ENCODE assay signal across 10 cellular contexts in genomic region chr12:19181666-19182426, GRCh38. TPM values are rescaled to one million over a fixed set of nuclear protein-coding genes. Genes with fewer than 3 reads are reported as not detected.
DNase-seq lines count a peak whose midpoint lies in the region; ATAC-seq, FAIRE-seq and TF ChIP-seq lines count a peak whose summit lies in the region.
"Had no signal": no experiment of that assay in that cellular context is flagged by ENCODE, and none has a peak within 500 bp of the region (broad histone marks: within the 10 kb centered on the region; RNA-seq: fewer than 3 reads in every experiment).

No MANE protein-coding gene starts in this region.

- H3K27ac ChIP-seq in HEK293 (ENCODE audit: extremely low read depth, low read depth, low read length) = no peak overlapping the region
- no peak overlapping the region for H3K27ac ChIP-seq in adrenal gland
- H3K27ac ChIP-seq in HepG2 (ENCODE audit: extremely low read length, insufficient read depth, low read length) = no peak overlapping the region

- in situ Hi-C loops in HepG2 (cut with HindIII; ENCODE audit: extremely low pct_ligation_motif_present, low pct_unique_long_range_greater_than_20kb) = loop anchor here (10.0 to 25.0 kb wide), 2 partner anchors 317 to 745 kb away; no protein-coding TSS in a partner anchor

- TF ChIP-seq CTCF in CD14-positive monocyte (IDR thresholded peaks at IDR 0.05) = peak; percentile 41
- TF ChIP-seq CTCF in HEK293 (tag by site-specific recombination; IDR thresholded peaks at IDR 0.05) = no peak
- TF ChIP-seq CTCF in adrenal gland (IDR thresholded peaks at IDR 0.05) = peak in 4 of 6 experiments; percentile 24 to 48 (median 40)
- no peak for TF ChIP-seq CTCF in HepG2 (CRISPR knock-in tag; IDR thresholded peaks at IDR 0.05)
- TF ChIP-seq CTCF in GM10248 (IDR thresholded peaks at IDR 0.05; ENCODE audit: control extremely low read depth, extremely low read depth, low read depth, missing control alignments) = no peak

- no peak for ATAC-seq in HepG2
- ATAC-seq in GM19452 (IDR thresholded peaks at IDR 0.05; ENCODE audit: unreplicated experiment) = no peak
- ATAC-seq: activated naive CD4-positive, alpha-beta T cell treated with anti-CD3 and anti-CD28 coated beads, Interleukin-2, amount 50 U/mL, for 72 hours had no signal

- H3K4me1 ChIP-seq in HEK293 (ENCODE audit: control insufficient read depth, insufficient read depth, low read length) (no peaks in the 10 kb centered on the region), adrenal gland (replicated peaks in 1 of 2) (peaks cover 5 to 17% of the 10 kb centered on the region in 2 donors), HepG2 (ENCODE audit: insufficient read depth, low read length) (0 out of 2 replicates have a peak, but pooled peaks cover under 1% of the 10 kb centered on the region)

- no peak overlapping the region for H3K9ac ChIP-seq in HepG2 (ENCODE audit: insufficient read depth, low read depth, low read length)

- no peak for TF ChIP-seq RAD21 in HepG2 (CRISPR knock-in tag; IDR thresholded peaks at IDR 0.05)

- H3K36me3 ChIP-seq in HEK293 (ENCODE audit: control insufficient read depth in 2 of 2, insufficient read depth in 1 of 2, low read length in 2 of 2) = no peaks in the 10 kb centered on the region
- no peaks in the 10 kb centered on the region for H3K36me3 ChIP-seq in adrenal gland (replicated peaks in 1 of 2)
- H3K36me3 ChIP-seq in HepG2 (replicated peaks in 1 of 2; ENCODE audit: control insufficient read depth in 1 of 2, insufficient read depth in 2 of 2, low read length in 2 of 2) = no peaks in the 10 kb centered on the region

- H3K9me3 ChIP-seq in HEK293 (ENCODE audit: control insufficient read depth, insufficient read depth, low read depth, low read length) (no peaks in the 10 kb centered on the region), adrenal gland (replicated peaks in 1 of 3) (no peaks in the 10 kb centered on the region), HepG2 (ENCODE audit: low read length) (no peaks in the 10 kb centered on the region)

- no peak for TF ChIP-seq POLR2A in adrenal gland (IDR thresholded peaks at IDR 0.05)
- TF ChIP-seq POLR2A in HepG2 (IDR thresholded peaks at IDR 0.05; ENCODE audit: insufficient read depth in 1 of 2, low read depth in 2 of 2, low read length in 2 of 2) = no peak

- H3K4me2 ChIP-seq in HepG2 (ENCODE audit: low read depth, low read length) = no peak overlapping the region

- H2AFZ ChIP-seq in HepG2 (ENCODE audit: low read length) = no peak overlapping the region

- H3K27me3 Mint-ChIP-seq in CD14-positive monocyte (ENCODE audit: low read depth in 3 of 3) (no peaks in the 10 kb centered on the region), immature natural killer cell (ENCODE audit: low read depth in 3 of 3) (peaks cover 0 to 3% (median 2%) of the 10 kb centered on the region in 3 donors)

- no TSS peak for BruUV-seq in HepG2 (replicated peaks; lab: Mats Ljungman, UMichigan)

- H4K20me1 ChIP-seq in HepG2 (ENCODE audit: insufficient read depth, low read length) = no peaks in the 10 kb centered on the region

- CTCF ChIA-PET in HEK293 (lab: Yijun Ruan, JAX) = interaction anchor here (0.7 to 1.5 kb wide), 6 partner anchors 8 to 752 kb away, joined by 3 to 4 read pairs (median 4); no protein-coding TSS in a partner anchor
- CTCF ChIA-PET in HepG2 (lab: Yijun Ruan, JAX; ENCODE audit: low intra/inter-chr PET ratio, low total read pairs) = no interaction called here
- CTCF ChIA-PET in GM10248 (lab: Yijun Ruan, JAX) = no interaction called here

- 76 to 82% (median 79%) methylated on average over 8 of the region's 8 CpGs for WGBS in adrenal gland, 4 donors
- 88% methylated on average over 8 of the region's 8 CpGs for WGBS in HepG2 (ENCODE audit: low lambda C conversion rate)

- H3K9me3 Mint-ChIP-seq in CD14-positive monocyte (no peaks in the 10 kb centered on the region), immature natural killer cell (no peaks in the 10 kb centered on the region)
- H3K9me3 Mint-ChIP-seq: activated naive CD4-positive, alpha-beta T cell treated with anti-CD3 and anti-CD28 coated beads, Interleukin-2, amount 50 U/mL, for 72 hours; memory B cell had no signal

- H3K4me1 Mint-ChIP-seq in CD14-positive monocyte = peaks cover 3% of the 10 kb centered on the region
- no peaks in the 10 kb centered on the region for H3K4me1 Mint-ChIP-seq in immature natural killer cell
- H3K4me1 Mint-ChIP-seq: memory B cell had no signal

- FAIRE-seq in HepG2 (lab: Jason Lieb, UNC) = no peak

- POLR2A ChIA-PET in HEK293 (lab: Yijun Ruan, JAX) (no interaction called here), HepG2 (lab: Yijun Ruan, JAX) (no interaction called here), GM10248 (lab: Yijun Ruan, JAX) (no interaction called here)

- H3K4me3 Mint-ChIP-seq in CD14-positive monocyte (no peak overlapping the region), immature natural killer cell (no peak overlapping the region)
- H3K4me3 Mint-ChIP-seq: memory B cell had no signal

- H3K4me3 ChIP-seq in HEK293 (ENCODE audit: low read depth, low read length) (no peak overlapping the region), adrenal gland (no peak overlapping the region), HepG2 (replicated peaks in 1 of 3; ENCODE audit: insufficient read depth in 1 of 3, low read depth in 2 of 3, low read length in 3 of 3) (no peak overlapping the region)

- H3K79me2 ChIP-seq in HepG2 (ENCODE audit: insufficient read depth, low read length) = no peaks in the 10 kb centered on the region

- TF ChIP-seq EP300 in HepG2 (IDR thresholded peaks at IDR 0.05; ENCODE audit: low read depth in 2 of 2, low read length in 2 of 2) (no peak), HepG2 (CRISPR knock-in tag; IDR thresholded peaks at IDR 0.05; ENCODE audit: borderline replicate concordance) (no peak)

- H3K36me3 Mint-ChIP-seq in CD14-positive monocyte (no peaks in the 10 kb centered on the region), immature natural killer cell (no peaks in the 10 kb centered on the region)
- H3K36me3 Mint-ChIP-seq: activated naive CD4-positive, alpha-beta T cell treated with anti-CD3 and anti-CD28 coated beads, Interleukin-2, amount 50 U/mL, for 72 hours; memory B cell had no signal

- H3K27ac Mint-ChIP-seq in CD14-positive monocyte (no peak overlapping the region), immature natural killer cell (no peak overlapping the region)
- H3K27ac Mint-ChIP-seq: activated naive CD4-positive, alpha-beta T cell treated with anti-CD3 and anti-CD28 coated beads, Interleukin-2, amount 50 U/mL, for 72 hours; memory B cell had no signal

- DNase-seq in CD14-positive monocyte (ENCODE audit: low spot score) (no peak), adrenal gland (no peak), HepG2 (ENCODE audit: low spot score) (no peak), immature natural killer cell (no peak), D341Med (ENCODE audit: low spot score) (no peak), GM10248 (ENCODE audit: extremely low spot score) (no peak)

- intact Hi-C loops in CD14-positive monocyte (cut with micrococcal nuclease) (loop anchor here in 1 of 2 donors (10.0 kb wide), 1 partner anchor 317 kb away; no protein-coding TSS in a partner anchor), adrenal gland (cut with DNase I) (no loop called here), HepG2 (cut with micrococcal nuclease; ENCODE audit: unreplicated experiment) (loop anchor here (10.0 kb wide), 1 partner anchor 157 kb away; no protein-coding TSS in a partner anchor)

- H3K27me3 ChIP-seq in adrenal gland = no peaks in the 10 kb centered on the region
- H3K27me3 ChIP-seq in HepG2 (ENCODE audit: control insufficient read depth in 1 of 2, insufficient read depth in 2 of 2, low read length in 2 of 2) = no peaks in the 10 kb centered on the region

TF ChIP-seq in HEK293, 187 proteins besides CTCF, POLR2A, EP300 and RAD21 (continues in another document):
- TF ChIP-seq ZNF48 (tag by site-specific recombination; IDR thresholded peaks at IDR 0.05) = no peak
- TF ChIP-seq SCRT2 (tag by site-specific recombination; IDR thresholded peaks at IDR 0.05) = no peak
- TF ChIP-seq ZNF76 (tag by site-specific recombination; IDR thresholded peaks at IDR 0.05; ENCODE audit: borderline replicate concordance, low read depth) = no peak
- peak; percentile 48 for TF ChIP-seq ZNF654 (tag by site-specific recombination; IDR thresholded peaks at IDR 0.05; ENCODE audit: low read depth)

TF ChIP-seq in HepG2, 621 proteins besides CTCF, POLR2A, EP300 and RAD21:
- TF ChIP-seq STAG1 (CRISPR knock-in tag; IDR thresholded peaks at IDR 0.05) = peak; percentile 16; the same call in 1 of the 2 replicates
- TF ChIP-seq MAFK (conservative IDR thresholded peaks at IDR 0.05 in 1 of 2, IDR thresholded peaks at IDR 0.05 in 1 of 2; ENCODE audit: low read length in 2 of 2) = peak; percentile 45 to 56
- peak; percentile 36; the same call in 1 of the 2 replicates for TF ChIP-seq MAFF (IDR thresholded peaks at IDR 0.05; ENCODE audit: low read depth, low read length)
- no peak for TF ChIP-seq ZNF326 (CRISPR knock-in tag; IDR thresholded peaks at IDR 0.05; ENCODE audit: borderline replicate concordance)
TF ChIP-seq in HepG2: peak in this region for 3.

RNA-seq across cellular contexts. Expression of gene PLEKHA5, which starts 52.3 kb away (rescaled TPM):
- polyA plus RNA-seq in CD14-positive monocyte (under 1 TPM; 0.35 to 0.41 TPM), adrenal gland (10 to 100 TPM; 32.4 to 60.5 (median 47.5) TPM), HepG2 (2011; rRNA removed) (4.2 TPM in 2 replicates), immature natural killer cell (1 to 10 TPM; 1.6 to 4.0 (median 3.4) TPM)
- total RNA-seq in adrenal gland (100 to 1,000 TPM in 4 of 8 donors, 10 to 100 TPM in 4; 26.1 to 165 (median 99.3) TPM), HepG2 (2016; rRNA removed; fragmentation: Illumina TruSeq; extraction: Trizol) (15.4 and 18.3 TPM in 2 replicates)
- 7.4 and 7.7 TPM in 2 replicates for total RNA-seq in HepG2 (2016; cell fraction: cytosol; rRNA removed; fragmentation: Illumina TruSeq; extraction: Trizol; ENCODE audit: low read depth)
- total RNA-seq in HepG2 (2016; cell fraction: insoluble cytoplasmic fraction; rRNA removed; fragmentation: Illumina TruSeq; extraction: Trizol) = 15.1 and 18.8 TPM in 2 replicates
- 9.7 and 11.5 TPM in 2 replicates for total RNA-seq in HepG2 (2016; cell fraction: membrane; rRNA removed; fragmentation: Illumina TruSeq; extraction: Trizol)
- 37.5 TPM in 2 replicates for total RNA-seq in HepG2 (2016; cell fraction: nucleus; rRNA removed; fragmentation: Illumina TruSeq; extraction: Trizol)
- polyA plus RNA-seq in HepG2 (2011; cell fraction: cytosol; rRNA removed) = 1.9 and 3.2 TPM in 2 replicates
- polyA plus RNA-seq in HepG2 (2011; cell fraction: nucleus; rRNA removed) = 4.5 and 5.1 TPM in 2 replicates
- polyA plus RNA-seq in HepG2 (2012) = 8.3 and 9.2 TPM in 2 replicates
- 2.1 and 2.5 TPM in 2 replicates for polyA plus RNA-seq in HepG2 (2016; cell fraction: cytosol; fragmentation: Illumina TruSeq; extraction: Trizol; ENCODE audit: low read depth)
- 18.8 and 19.1 TPM in 2 replicates for polyA plus RNA-seq in HepG2 (2016; cell fraction: insoluble cytoplasmic fraction; fragmentation: Illumina TruSeq; extraction: Trizol; ENCODE audit: low read depth)
- 5.4 and 6.0 TPM in 2 replicates for polyA plus RNA-seq in HepG2 (2016; cell fraction: membrane; fragmentation: Illumina TruSeq; extraction: Trizol; ENCODE audit: low read depth)
- polyA plus RNA-seq in HepG2 (2016; cell fraction: nucleus; fragmentation: Illumina TruSeq; extraction: Trizol; ENCODE audit: insufficient read depth, low read depth) = 18.7 and 20.9 TPM in 2 replicates
- polyA minus RNA-seq in HepG2 (2011; rRNA and poly(A)+ RNA removed; ENCODE audit: low replicate concordance) = 6.9 and 7.2 TPM in 2 replicates
- 5.7 and 7.0 TPM in 2 replicates for polyA minus RNA-seq in HepG2 (2011; cell fraction: cytosol; rRNA and poly(A)+ RNA removed)
- 47.4 and 51.5 TPM in 2 replicates for polyA minus RNA-seq in HepG2 (2011; cell fraction: nucleus; rRNA and poly(A)+ RNA removed)

Comparison
In these comparisons a context has a peak if more than half of its experiments do, and no peak if none do; other contexts are left out.
1. CTCF ChIP-seq: peak in CD14-positive monocyte (single experiment) and adrenal gland (4 of 6); none in HEK293 (single experiment), HepG2 (single experiment) and GM10248 (single experiment).